In the genomic region with DNA sequence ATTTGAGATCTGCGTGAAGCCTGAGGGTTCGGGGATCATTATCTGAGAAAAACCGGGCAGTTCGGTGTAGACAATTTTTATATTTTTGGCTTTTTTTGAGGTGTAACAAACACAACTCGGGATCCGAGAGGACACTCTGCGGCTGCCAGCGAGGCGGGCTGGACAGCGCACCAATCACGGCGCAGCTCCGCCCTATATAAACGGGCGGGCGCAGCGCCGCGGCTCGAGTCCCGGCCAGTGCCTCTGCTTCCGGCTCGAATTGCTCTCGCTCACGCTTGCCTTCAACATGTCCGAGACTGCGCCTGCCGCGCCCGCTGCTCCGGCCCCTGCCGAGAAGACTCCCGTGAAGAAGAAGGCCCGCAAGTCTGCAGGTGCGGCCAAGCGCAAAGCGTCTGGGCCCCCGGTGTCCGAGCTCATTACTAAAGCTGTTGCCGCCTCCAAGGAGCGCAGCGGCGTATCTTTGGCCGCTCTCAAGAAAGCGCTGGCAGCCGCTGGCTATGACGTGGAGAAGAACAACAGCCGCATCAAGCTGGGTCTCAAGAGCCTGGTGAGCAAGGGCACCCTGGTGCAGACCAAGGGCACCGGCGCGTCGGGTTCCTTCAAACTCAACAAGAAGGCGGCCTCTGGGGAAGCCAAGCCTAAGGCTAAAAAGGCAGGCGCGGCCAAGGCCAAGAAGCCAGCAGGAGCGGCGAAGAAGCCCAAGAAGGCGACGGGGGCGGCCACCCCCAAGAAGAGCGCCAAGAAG, we compare ENCODE assay signal across 8 cellular contexts.
DNase-seq lines count a peak whose midpoint lies in the region; ATAC-seq and TF ChIP-seq lines count a peak whose summit lies in the region.

No MANE protein-coding gene starts in this region.

- H3K27me3 ChIP-seq in kidney epithelial cell (ENCODE audit: control insufficient read depth, insufficient read depth, low read length): no peaks in the 10 kb centered on the region

- no peaks in the 10 kb centered on the region for H3K36me3 ChIP-seq in kidney epithelial cell (ENCODE audit: control insufficient read depth, insufficient read depth, low read length)

- no peak for TF ChIP-seq CTCF in kidney epithelial cell (IDR thresholded peaks at IDR 0.05; ENCODE audit: insufficient read depth, low read length, poor library complexity, severe bottlenecking)

- DNase-seq in ACHN (peak; percentile 83), NCI-H226 (peak; percentile 82), cerebellar cortex (ENCODE audit: low spot score) (peak; percentile 91), kidney epithelial cell (ENCODE audit: low read depth) (no peak)
- peak; percentile 79 to 85 (median 82) for DNase-seq in stimulated activated CD4-positive, alpha-beta T cell treated with anti-CD3 and anti-CD28 coated beads, Interleukin-12 subunit alpha, Interleukin-12 subunit beta, amount 100 ng/mL, for 48 hours (ENCODE audit: low read depth in 2 of 3, low spot score in 1 of 3)

- peak overlapping the region; percentile 91 for H3K4me3 ChIP-seq in kidney epithelial cell (ENCODE audit: low read depth, low read length)

- in situ Hi-C loops in ACHN (cut with HindIII; ENCODE audit: low pct_ligation_motif_present, low pct_unique_long_range_greater_than_20kb, low sequenced_read_pairs): no loop called here

- peak; percentile 23 for ATAC-seq in GM18870 (IDR thresholded peaks at IDR 0.05; ENCODE audit: unreplicated experiment)
- peak; percentile 44 for ATAC-seq in HG03135 (IDR thresholded peaks at IDR 0.05; ENCODE audit: unreplicated experiment)
- ATAC-seq in activated CD4-positive, CD25-positive, alpha-beta regulatory T cell treated with anti-CD3 and anti-CD28 coated beads, Interleukin-2, amount 50 U/mL, for 24 hours: peak; percentile 62 to 69
